In the genomic region with DNA sequence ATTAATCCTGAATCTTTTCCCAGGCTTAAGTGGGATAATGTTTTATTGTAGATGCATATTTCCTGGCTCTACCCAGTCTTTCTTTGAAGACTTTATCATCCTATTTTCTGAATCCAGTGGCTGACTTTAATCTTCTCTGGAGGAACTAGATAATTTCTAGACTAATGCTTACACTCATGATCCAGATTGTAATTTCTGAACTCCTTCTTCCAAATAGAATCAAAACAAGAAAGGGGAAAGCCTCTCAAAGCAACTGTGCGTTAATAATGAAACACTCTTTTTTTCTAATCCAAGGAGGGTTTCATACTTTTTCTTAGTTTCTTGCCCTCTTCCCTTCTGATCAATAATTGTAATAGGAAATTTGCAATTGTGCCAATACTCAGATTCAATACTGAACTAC, we compare ENCODE assay signal across 37 cellular contexts. TPM values are rescaled to one million over a fixed set of nuclear protein-coding genes. Genes with fewer than 3 reads are reported as not detected.
"Had no signal": no experiment of that assay in that cellular context is flagged by ENCODE, and none has a peak within 500 bp of the region (broad histone marks: within the 10 kb centered on the region; RNA-seq: fewer than 3 reads in every experiment).

No MANE protein-coding gene starts in this region.

- H3K9me3 ChIP-seq: esophagus muscularis mucosa, gastroesophageal sphincter, heart left ventricle, neutrophil, right atrium auricular region, stomach, thyroid gland, vagina had no signal

- H3K27me3 Mint-ChIP-seq: memory B cell; natural killer cell treated with Interleukin-12 subunit alpha and Interleukin-12 subunit beta and Interleukin-15 and Interleukin-18, amount 100 ng/mL, for 72 hours; progenitor cell of endocrine pancreas had no signal

- H3K4me1 Mint-ChIP-seq: neural crest cell had no signal

- H3K9me3 Mint-ChIP-seq: memory B cell; natural killer cell treated with Interleukin-12 subunit alpha and Interleukin-12 subunit beta and Interleukin-15 and Interleukin-18, amount 100 ng/mL, for 72 hours; neural crest cell had no signal

- ATAC-seq: foreskin keratinocyte; gastroesophageal sphincter; heart left ventricle; left lobe of liver; natural killer cell treated with Interleukin-12 subunit alpha and Interleukin-12 subunit beta and Interleukin-15 and Interleukin-18, amount 100 ng/mL, for 72 hours; sciatic nerve had no signal

- H3K4me3 ChIP-seq: esophagus muscularis mucosa, gastroesophageal sphincter, heart left ventricle, hepatocyte, lung, right atrium auricular region, smooth muscle cell, stomach, thyroid gland, vagina had no signal

- H3K27me3 ChIP-seq: esophagus muscularis mucosa, foreskin keratinocyte, gastroesophageal sphincter, heart left ventricle, hepatocyte, neutrophil, right atrium auricular region, stomach, thyroid gland, vagina had no signal

- H3K27ac Mint-ChIP-seq: natural killer cell treated with Interleukin-12 subunit alpha and Interleukin-12 subunit beta and Interleukin-15 and Interleukin-18, amount 100 ng/mL, for 72 hours; progenitor cell of endocrine pancreas had no signal

- DNase-seq: dermis blood vessel endothelial cell; effector memory CD4-positive, alpha-beta T cell; foreskin keratinocyte; heart left ventricle; kidney; stimulated activated CD4-positive, alpha-beta T cell treated with anti-CD3 and anti-CD28 coated beads, Interleukin-12 subunit alpha, Interleukin-12 subunit beta, amount 100 ng/mL, for 4 hours; stimulated activated CD4-positive, alpha-beta T cell treated with anti-CD3 and anti-CD28 coated beads, Interleukin-1b, Interleukin-23, amount 100 ng/mL, for 48 hours; stimulated activated CD4-positive, alpha-beta T cell treated with anti-CD3 and anti-CD28 coated beads, Interleukin-4, amount 100 ng/mL, for 1 hour; stimulated activated CD8-positive, alpha-beta memory T cell treated with anti-CD3 and anti-CD28 coated beads, Interleukin-4, amount 100 ng/mL, for 48 hours; stimulated activated naive CD4-positive, alpha-beta T cell treated with Interleukin-2 at 50 U/mL for 16 hours; stomach; thyroid gland; trophoblast cell had no signal

- H3K27ac ChIP-seq: esophagus muscularis mucosa, foreskin keratinocyte, gastroesophageal sphincter, heart left ventricle, hepatocyte, neutrophil, parathyroid adenoma, right atrium auricular region, stomach, thyroid gland, vagina had no signal

- H3K4me3 Mint-ChIP-seq: memory B cell; natural killer cell treated with Interleukin-12 subunit alpha and Interleukin-12 subunit beta and Interleukin-15 and Interleukin-18, amount 100 ng/mL, for 72 hours; neural crest cell had no signal

- H3K4me1 ChIP-seq: foreskin keratinocyte, heart left ventricle, parathyroid adenoma, right atrium auricular region, stomach, thyroid gland, vagina had no signal

RNA-seq across cellular contexts. Expression of gene TMEM139, which starts 13.5 kb away (rescaled TPM):
- total RNA-seq: endothelial cell of umbilical vein; fibroblast of lung; natural killer cell treated with Interleukin-12 subunit alpha and Interleukin-12 subunit beta and Interleukin-15 and Interleukin-18, amount 100 ng/mL, for 72 hours; osteoblast; temporal lobe; vagina had no signal
- polyA plus RNA-seq: fibroblast of lung had no signal

RNA-seq across cellular contexts. Expression of gene CLCN1, which starts 44.7 kb away (rescaled TPM):
- total RNA-seq: dermis blood vessel endothelial cell, endothelial cell of umbilical vein, epithelial cell of proximal tubule, esophagus muscularis mucosa, gastroesophageal sphincter, hepatocyte, left lobe of liver, neural crest cell, right atrium auricular region, sciatic nerve, smooth muscle cell, stomach, temporal lobe, thyroid gland, vagina had no signal
- polyA plus RNA-seq: endothelial cell of umbilical vein, fibroblast of lung, smooth muscle cell had no signal

RNA-seq across cellular contexts. Expression of gene TAS2R40, which starts 49.4 kb away (rescaled TPM):
- total RNA-seq: dermis blood vessel endothelial cell; endothelial cell of umbilical vein; epithelial cell of proximal tubule; esophagus muscularis mucosa; fibroblast of lung; foreskin keratinocyte; gastroesophageal sphincter; heart left ventricle; hepatocyte; kidney; left lobe of liver; liver; lung; mononuclear cell; natural killer cell treated with Interleukin-12 subunit alpha and Interleukin-12 subunit beta and Interleukin-15 and Interleukin-18, amount 100 ng/mL, for 72 hours; neural crest cell; osteoblast; progenitor cell of endocrine pancreas; right atrium auricular region; sciatic nerve; smooth muscle cell; stomach; subcutaneous adipose tissue; temporal lobe; thyroid gland; ureter; vagina had no signal
- polyA plus RNA-seq: endothelial cell of umbilical vein, fibroblast of lung, foreskin keratinocyte, heart left ventricle, hepatocyte, liver, smooth muscle cell, stomach had no signal
